14 cellular contexts compared by ENCODE assay signal in the genomic region with DNA sequence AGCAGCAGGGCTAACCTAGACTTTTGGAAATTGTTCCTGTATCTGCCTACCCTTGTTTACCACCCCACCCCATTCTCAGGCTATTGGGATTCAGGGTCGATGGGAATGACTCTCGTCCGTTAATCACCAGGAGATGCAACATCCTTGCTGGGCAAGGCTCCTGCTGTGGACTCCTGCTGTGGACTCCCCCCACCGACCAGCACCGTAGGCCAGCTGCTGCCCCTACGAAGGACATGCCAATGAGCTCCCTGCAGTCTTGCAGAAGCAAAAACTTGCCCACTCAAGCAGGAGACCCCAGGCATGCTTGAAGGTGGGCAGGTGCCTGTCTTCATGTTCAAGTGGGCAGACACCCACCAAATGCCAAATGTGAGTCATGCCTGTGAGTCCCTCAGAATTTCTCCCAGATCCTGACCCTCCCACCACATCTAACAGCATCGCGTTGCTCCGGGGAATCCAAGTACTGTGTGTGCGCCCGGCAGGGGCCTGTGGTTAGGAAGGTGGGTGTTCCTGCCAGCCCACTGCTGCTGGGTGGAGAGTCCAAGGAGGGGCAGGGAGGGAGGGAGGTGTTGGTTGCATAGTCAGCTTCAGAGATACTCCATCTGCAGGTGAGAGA.
"Had no signal": no experiment of that assay in that cellular context is flagged by ENCODE, and none has a peak within 500 bp of the region (broad histone marks: within the 10 kb centered on the region; RNA-seq: fewer than 3 reads in every experiment).

No MANE protein-coding gene starts in this region.

- H3K9me3 ChIP-seq: ascending aorta, thoracic aorta, upper lobe of left lung had no signal

- H2AFZ ChIP-seq: parathyroid adenoma had no signal

- H3K27ac ChIP-seq: ascending aorta, cardiac muscle cell, parathyroid adenoma, thoracic aorta, upper lobe of left lung, WERI-Rb-1 had no signal

- ATAC-seq: effector memory CD8-positive, alpha-beta T cell; naive thymus-derived CD8-positive, alpha-beta T cell; stimulated activated naive B cell treated with anti-CD40 and anti-IgM and Interleukin-4, amounts not matched to agents 10 μg/mL and 1 μg/mL and 100 μg/mL, for 72 hours had no signal

- H3K4me1 Mint-ChIP-seq: activated naive CD4-positive, alpha-beta T cell treated with anti-CD3 and anti-CD28 coated beads, Interleukin-2, amount 50 U/mL, for 24 hours; naive thymus-derived CD8-positive, alpha-beta T cell; stimulated activated naive B cell treated with anti-CD40 and anti-IgM and Interleukin-4, amounts not matched to agents 10 μg/mL and 1 μg/mL and 100 μg/mL, for 72 hours had no signal

- H3K9me3 Mint-ChIP-seq: activated naive CD4-positive, alpha-beta T cell treated with anti-CD3 and anti-CD28 coated beads, Interleukin-2, amount 50 U/mL, for 24 hours; effector memory CD8-positive, alpha-beta T cell; naive thymus-derived CD8-positive, alpha-beta T cell; stimulated activated naive B cell treated with anti-CD40 and anti-IgM and Interleukin-4, amounts not matched to agents 10 μg/mL and 1 μg/mL and 100 μg/mL, for 72 hours had no signal

- DNase-seq: activated CD4-positive, alpha-beta T cell treated with anti-CD3 and anti-CD28 coated beads, Interleukin-2, amount 50 U/mL, for 4 hours; activated gamma-delta T cell; effector memory CD8-positive, alpha-beta T cell; foreskin fibroblast; mesendoderm; naive thymus-derived CD8-positive, alpha-beta T cell; stimulated activated naive B cell treated with anti-CD40 and anti-IgM and Interleukin-4, amounts not matched to agents 10 μg/mL and 1 μg/mL and 100 μg/mL, for 72 hours; upper lobe of left lung; WERI-Rb-1 had no signal

- H3K4me3 Mint-ChIP-seq: activated naive CD4-positive, alpha-beta T cell treated with anti-CD3 and anti-CD28 coated beads, Interleukin-2, amount 50 U/mL, for 24 hours; effector memory CD8-positive, alpha-beta T cell; naive thymus-derived CD8-positive, alpha-beta T cell; stimulated activated naive B cell treated with anti-CD40 and anti-IgM and Interleukin-4, amounts not matched to agents 10 μg/mL and 1 μg/mL and 100 μg/mL, for 72 hours had no signal

- H3K36me3 ChIP-seq: ascending aorta, cardiac muscle cell, thoracic aorta, upper lobe of left lung, WERI-Rb-1 had no signal

- H3K36me3 Mint-ChIP-seq: naive thymus-derived CD8-positive, alpha-beta T cell; stimulated activated naive B cell treated with anti-CD40 and anti-IgM and Interleukin-4, amounts not matched to agents 10 μg/mL and 1 μg/mL and 100 μg/mL, for 72 hours had no signal

- H3K4me3 ChIP-seq: ascending aorta, cardiac muscle cell, thoracic aorta, upper lobe of left lung had no signal

- H3K4me1 ChIP-seq: ascending aorta, parathyroid adenoma, upper lobe of left lung had no signal

- H3K27me3 ChIP-seq: ascending aorta, cardiac muscle cell, upper lobe of left lung had no signal

- H3K9ac ChIP-seq: parathyroid adenoma had no signal

- H3K27ac Mint-ChIP-seq: activated naive CD4-positive, alpha-beta T cell treated with anti-CD3 and anti-CD28 coated beads, Interleukin-2, amount 50 U/mL, for 24 hours; effector memory CD8-positive, alpha-beta T cell; naive thymus-derived CD8-positive, alpha-beta T cell; stimulated activated naive B cell treated with anti-CD40 and anti-IgM and Interleukin-4, amounts not matched to agents 10 μg/mL and 1 μg/mL and 100 μg/mL, for 72 hours had no signal

- H3K79me2 ChIP-seq: parathyroid adenoma had no signal
